In genomic region chr4:154485127-154485773, GRCh38 we compare ENCODE assay signal across 11 cellular contexts. TPM values are rescaled to one million over a fixed set of nuclear protein-coding genes. Genes with fewer than 3 reads are reported as not detected.
DNase-seq lines count a peak whose midpoint lies in the region; ATAC-seq and FAIRE-seq lines count a peak whose summit lies in the region.
"Had no signal": no experiment of that assay in that cellular context is flagged by ENCODE, and none has a peak within 500 bp of the region (broad histone marks: within the 10 kb centered on the region; RNA-seq: fewer than 3 reads in every experiment).

No MANE protein-coding gene starts in this region.

- H3K4me3 Mint-ChIP-seq in activated naive CD4-positive, alpha-beta T cell treated with anti-CD3 and anti-CD28 coated beads for 36 hours = no peak overlapping the region

- CTCF ChIA-PET in activated naive CD4-positive, alpha-beta T cell treated with anti-CD3 and anti-CD28 coated beads for 36 hours (lab: Charles Lee) = interaction anchor here (0.9 kb wide), 1 partner anchor 28 kb away, joined by 4 read pairs; no protein-coding TSS in a partner anchor

- DNase-seq in medulla oblongata (ENCODE audit: extremely low spot score) (peak; percentile 52), occipital lobe (lab: John Stamatoyannopoulos, UW) (no peak), frontal cortex (ENCODE audit: low spot score in 2 of 2) (no peak)
- no peak for DNase-seq in activated naive CD4-positive, alpha-beta T cell treated with anti-CD3 and anti-CD28 coated beads for 36 hours
- DNase-seq in effector memory CD4-positive, alpha-beta T cell = no peak
- DNase-seq: activated effector memory CD4-positive, alpha-beta T cell treated with Interleukin-2 at 50 U/mL for 16 hours; NCI-H510A; T1000 had no signal

- FAIRE-seq in frontal cortex (lab: Jason Lieb, UNC) = no peak

- peaks cover 6% of the 10 kb centered on the region for H3K27me3 ChIP-seq in effector memory CD4-positive, alpha-beta T cell (replicated peaks; ENCODE audit: control insufficient read depth, insufficient read depth, low read length, poor library complexity, severe bottlenecking)

- no peaks in the 10 kb centered on the region for H3K9me3 ChIP-seq in effector memory CD4-positive, alpha-beta T cell (ENCODE audit: control insufficient read depth, low read length)

- H3K4me1 ChIP-seq in effector memory CD4-positive, alpha-beta T cell (ENCODE audit: control insufficient read depth, insufficient read depth, low read length, poor library complexity, severe bottlenecking) = no peaks in the 10 kb centered on the region

- no peaks in the 10 kb centered on the region for H3K36me3 ChIP-seq in effector memory CD4-positive, alpha-beta T cell (ENCODE audit: control insufficient read depth, insufficient read depth, low read length)

- ATAC-seq in GM19035 (IDR thresholded peaks at IDR 0.05; ENCODE audit: unreplicated experiment) (peak; percentile 94), HG02678 (IDR thresholded peaks at IDR 0.05; ENCODE audit: unreplicated experiment) (peak; percentile 98), HG03521 (IDR thresholded peaks at IDR 0.05; ENCODE audit: unreplicated experiment) (peak; percentile 97)

- H3K9me3 Mint-ChIP-seq in activated naive CD4-positive, alpha-beta T cell treated with anti-CD3 and anti-CD28 coated beads for 36 hours = no peaks in the 10 kb centered on the region

- intact Hi-C loops in activated naive CD4-positive, alpha-beta T cell treated with anti-CD3 and anti-CD28 coated beads for 36 hours (cut with micrococcal nuclease) = no loop called here

- H3K27ac Mint-ChIP-seq in activated naive CD4-positive, alpha-beta T cell treated with anti-CD3 and anti-CD28 coated beads for 36 hours = no peak overlapping the region

- no peak overlapping the region for H3K4me3 ChIP-seq in effector memory CD4-positive, alpha-beta T cell (ENCODE audit: insufficient read depth, low read depth, low read length, poor library complexity, severe bottlenecking)

- no peaks in the 10 kb centered on the region for H3K4me1 Mint-ChIP-seq in activated naive CD4-positive, alpha-beta T cell treated with anti-CD3 and anti-CD28 coated beads for 36 hours (ENCODE audit: low read depth)

- H3K27ac ChIP-seq in effector memory CD4-positive, alpha-beta T cell (ENCODE audit: insufficient read depth, low read length, poor library complexity, severe bottlenecking) = no peak overlapping the region

- H3K36me3 Mint-ChIP-seq in activated naive CD4-positive, alpha-beta T cell treated with anti-CD3 and anti-CD28 coated beads for 36 hours (ENCODE audit: low read depth) = no peaks in the 10 kb centered on the region

- H3K27me3 Mint-ChIP-seq in activated naive CD4-positive, alpha-beta T cell treated with anti-CD3 and anti-CD28 coated beads for 36 hours (ENCODE audit: low read depth) = peaks cover 21% of the 10 kb centered on the region

RNA-seq across cellular contexts. Expression of gene DCHS2, which starts 6.3 kb away (rescaled TPM):
- total RNA-seq in occipital lobe (3.7 TPM), frontal cortex (11.0 TPM)
- total RNA-seq in activated naive CD4-positive, alpha-beta T cell treated with anti-CD3 and anti-CD28 coated beads for 36 hours = not detected
